In genomic region chr10:19719320-19719719, GRCh38 we compare ENCODE assay signal across 13 cellular contexts.
DNase-seq lines count a peak whose midpoint lies in the region; ATAC-seq and TF ChIP-seq lines count a peak whose summit lies in the region.
"Had no signal": no experiment of that assay in that cellular context is flagged by ENCODE, and none has a peak within 500 bp of the region (broad histone marks: within the 10 kb centered on the region; RNA-seq: fewer than 3 reads in every experiment).

No MANE protein-coding gene starts in this region.

- no peaks in the 10 kb centered on the region for H3K27me3 ChIP-seq in endodermal cell (ENCODE audit: control insufficient read depth, insufficient read depth, low read length, poor library complexity, severe bottlenecking)

- H3K27me3 Mint-ChIP-seq in endodermal cell (ENCODE audit: insufficient read depth) = no peaks in the 10 kb centered on the region
- H3K27me3 Mint-ChIP-seq: activated CD8-positive, alpha-beta memory T cell treated with anti-CD3 and anti-CD28 coated beads, Interleukin-2, amount 10 ng/mL, durations not matched to agents 7 days and 5 days; T-helper 17 cell had no signal

- H3K4me3 Mint-ChIP-seq in endodermal cell = no peak overlapping the region
- H3K4me3 Mint-ChIP-seq: activated CD8-positive, alpha-beta memory T cell treated with anti-CD3 and anti-CD28 coated beads, Interleukin-2, amount 10 ng/mL, durations not matched to agents 7 days and 5 days; natural killer cell; T-helper 17 cell had no signal

- ATAC-seq in GM18498 (IDR thresholded peaks at IDR 0.05; ENCODE audit: unreplicated experiment) = no peak
- ATAC-seq: activated CD8-positive, alpha-beta memory T cell treated with anti-CD3 and anti-CD28 coated beads, Interleukin-2, amount 10 ng/mL, durations not matched to agents 7 days and 5 days; natural killer cell; T-helper 17 cell had no signal

- H3K27ac ChIP-seq in endodermal cell (ENCODE audit: low read depth, low read length) = no peak overlapping the region

- 85 to 100% methylated on average over 2 to 3 of the region's 3 CpGs for WGBS in endodermal cell (ENCODE audit: insufficient coverage in 1 of 2, insufficient read length in 1 of 2), 2 experiments

- TF ChIP-seq CTCF in fibroblast of mammary gland (conservative IDR thresholded peaks at IDR 0.05; ENCODE audit: control insufficient read depth, insufficient read depth, low read depth, low read length) (no peak), endodermal cell (conservative IDR thresholded peaks at IDR 0.05) (no peak)

- H3K9me3 ChIP-seq in endodermal cell (ENCODE audit: control insufficient read depth, low read length) = peaks cover 5% of the 10 kb centered on the region

- H3K36me3 Mint-ChIP-seq in endodermal cell (ENCODE audit: low read depth) = no peaks in the 10 kb centered on the region
- H3K36me3 Mint-ChIP-seq: activated CD8-positive, alpha-beta memory T cell treated with anti-CD3 and anti-CD28 coated beads, Interleukin-2, amount 10 ng/mL, durations not matched to agents 7 days and 5 days; natural killer cell had no signal

- peaks cover 3% of the 10 kb centered on the region for H3K9me3 Mint-ChIP-seq in endodermal cell
- H3K9me3 Mint-ChIP-seq: natural killer cell had no signal

- H3K4me1 Mint-ChIP-seq in endodermal cell = peaks cover 3% of the 10 kb centered on the region
- H3K4me1 Mint-ChIP-seq: activated CD8-positive, alpha-beta memory T cell treated with anti-CD3 and anti-CD28 coated beads, Interleukin-2, amount 10 ng/mL, durations not matched to agents 7 days and 5 days; T-helper 17 cell had no signal

- DNase-seq in ELR (ENCODE audit: low read depth) (peak; percentile 0), NCI-H2196 (lab: John Stamatoyannopoulos, UW; ENCODE audit: unreplicated experiment) (peak; percentile 38), fibroblast of mammary gland (ENCODE audit: low read depth) (peak; percentile 95), skeletal muscle cell (ENCODE audit: low read depth) (peak; percentile 71), endodermal cell (no peak), NCI-H526 (lab: John Stamatoyannopoulos, UW) (no peak), dermis blood vessel endothelial cell (no peak)
- DNase-seq: activated CD8-positive, alpha-beta memory T cell treated with anti-CD3 and anti-CD28 coated beads, Interleukin-2, amount 10 ng/mL, durations not matched to agents 7 days and 5 days; DMS 273 treated with DMSO at 0.1 percent for 48 hours; natural killer cell; stimulated activated naive CD4-positive, alpha-beta T cell treated with Interleukin-2 at 50 U/mL for 16 hours; T-helper 17 cell had no signal

- H3K27ac Mint-ChIP-seq in endodermal cell = no peak overlapping the region
- H3K27ac Mint-ChIP-seq: activated CD8-positive, alpha-beta memory T cell treated with anti-CD3 and anti-CD28 coated beads, Interleukin-2, amount 10 ng/mL, durations not matched to agents 7 days and 5 days; natural killer cell; T-helper 17 cell had no signal

- peaks cover 4% of the 10 kb centered on the region for H3K4me1 ChIP-seq in endodermal cell (ENCODE audit: control insufficient read depth, insufficient read depth, low read length)

- H3K4me3 ChIP-seq in fibroblast of mammary gland (ENCODE audit: control insufficient read depth, low read depth, low read length) = no peak overlapping the region
- no peak overlapping the region for H3K4me3 ChIP-seq in skeletal muscle cell (ENCODE audit: low read depth, low read length)
- H3K4me3 ChIP-seq in endodermal cell (ENCODE audit: low read length) = no peak overlapping the region

- H3K9ac ChIP-seq in endodermal cell (ENCODE audit: extremely low read depth, low read length, poor library complexity, severe bottlenecking) = no peak overlapping the region

- H3K36me3 ChIP-seq in endodermal cell (ENCODE audit: control insufficient read depth, insufficient read depth, low read length) = no peaks in the 10 kb centered on the region

Comparison
In these comparisons a context has a peak if more than half of its experiments do, and no peak if none do; other contexts are left out.
1. DNase-seq: peak in ELR (single experiment), NCI-H2196 (single experiment), fibroblast of mammary gland (single experiment) and skeletal muscle cell (single experiment); none in endodermal cell (single experiment), NCI-H526 (0 of 2) and dermis blood vessel endothelial cell (single experiment).